ENCODE assay signal across 8 cellular contexts in the genomic region with DNA sequence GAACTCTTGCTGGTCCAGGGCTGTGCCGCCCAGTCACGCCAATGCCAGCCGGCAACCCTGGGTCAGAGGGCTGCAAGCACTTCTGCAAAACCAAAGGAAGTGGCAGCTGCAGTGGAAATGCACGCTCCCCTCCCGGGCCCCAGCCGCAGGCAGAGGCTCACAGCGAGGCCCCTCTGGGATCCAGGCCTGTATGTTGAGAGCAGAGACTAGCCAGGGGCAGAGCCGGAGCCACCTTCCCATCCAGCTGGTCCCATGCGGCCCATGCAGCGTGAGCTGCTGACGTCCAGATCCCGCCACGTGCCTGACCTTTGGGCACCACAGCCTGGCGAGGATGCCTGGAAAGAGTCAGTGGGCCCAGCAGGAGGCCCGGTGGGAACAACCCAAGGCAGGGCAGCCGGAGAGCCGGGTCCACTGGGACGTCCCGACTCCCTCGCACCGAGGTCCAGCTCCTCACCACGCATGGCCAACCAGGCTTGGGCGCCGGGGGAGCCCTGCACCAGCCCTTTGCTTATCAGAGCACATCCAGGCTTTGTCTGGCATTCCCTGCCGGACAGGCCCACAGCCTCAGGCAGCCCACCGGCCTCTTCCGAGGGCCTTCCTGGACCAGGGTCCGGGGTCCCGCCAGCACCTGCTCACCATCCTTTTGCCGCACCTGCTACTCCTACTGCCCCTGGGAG. TPM values are rescaled to one million over a fixed set of nuclear protein-coding genes. Genes with fewer than 3 reads are reported as not detected.
DNase-seq lines count a peak whose midpoint lies in the region; ATAC-seq, FAIRE-seq and TF ChIP-seq lines count a peak whose summit lies in the region.

No MANE protein-coding gene starts in this region.

- H3K27ac ChIP-seq in spleen = peak overlapping the region; percentile 83 to 97 (median 94)

- H3K4me3 ChIP-seq in spleen = peak overlapping the region; percentile 24 to 71 (median 31)

- no peak for DNase-seq in GM19239 (ENCODE audit: insufficient read length, low spot score)
- peak; percentile 35 for DNase-seq in activated CD4-positive, alpha-beta T cell treated with anti-CD3 and anti-CD28 coated beads, Interleukin-2, amount 50 U/mL, for 1 hour
- peak; percentile 86 for DNase-seq in Right ventricle myocardium inferior (ENCODE audit: missing footprints)
- DNase-seq in spleen = peak; percentile 94
- no peak for DNase-seq in DMS114 treated with DMSO at 0.1 percent for 48 hours (lab: John Stamatoyannopoulos, UW; ENCODE audit: unreplicated experiment)
- DNase-seq in cortex of kidney (lab: John Stamatoyannopoulos, UW) = no peak
- DNase-seq in LoVo (ENCODE audit: low spot score) = no peak

- H3K4me1 ChIP-seq in spleen = peaks cover 52 to 83% (median 70%) of the 10 kb centered on the region in 6 donors

- FAIRE-seq in GM19239 (lab: Jason Lieb, UNC) = peak; percentile 78

- peaks cover 0 to 30% (median 13%) of the 10 kb centered on the region in 6 donors for H3K36me3 ChIP-seq in spleen

- ATAC-seq in Right ventricle myocardium inferior (peak; percentile 41), GM19023 (IDR thresholded peaks at IDR 0.05; ENCODE audit: unreplicated experiment) (no peak)

- no peaks in the 10 kb centered on the region for H3K27me3 ChIP-seq in spleen (replicated peaks in 1 of 7)

- intact Hi-C loops in Right ventricle myocardium inferior (cut with DNase I) = loop anchor here (2.0 kb wide), 1 partner anchor 26 kb away; no protein-coding TSS in a partner anchor
- intact Hi-C loops in spleen (cut with DNase I; ENCODE audit: low total_unique reads) = no loop called here

- TF ChIP-seq POLR2A in spleen (IDR thresholded peaks at IDR 0.05) = no peak

- 8 to 14% (median 13%) methylated on average over 12 to 30 of the region's 30 CpGs for WGBS in spleen, 5 donors

- TF ChIP-seq CTCF in spleen (IDR thresholded peaks at IDR 0.05 in 8 of 11, conservative IDR thresholded peaks at IDR 0.05 in 3 of 11) = no peak

- no peaks in the 10 kb centered on the region for H3K9me3 ChIP-seq in spleen

RNA-seq across cellular contexts. Expression of a gene that starts 4.3 kb away (rescaled TPM):
- total RNA-seq in Right ventricle myocardium inferior = 0.89 TPM
- total RNA-seq in spleen = 10 to 100 TPM; 17.5 to 33.7 (median 23.1) TPM
- polyA plus RNA-seq in spleen = 1 to 10 TPM; 5.0 to 9.0 (median 5.8) TPM

RNA-seq across cellular contexts. Expression of a gene that starts 40.0 kb away (rescaled TPM):
- total RNA-seq in Right ventricle myocardium inferior (3.1 TPM), spleen (10 to 100 TPM in 2 of 7 donors, 1 to 10 TPM in 5; 6.5 to 15.1 (median 8.7) TPM)
- 10 to 100 TPM in 1 of 3 donors, 1 to 10 TPM in 2; 5.8 to 10.5 (median 8.5) TPM for polyA plus RNA-seq in spleen

Comparison
In these comparisons a context has a peak if more than half of its experiments do, and no peak if none do; other contexts are left out.
1. DNase-seq: peak in activated CD4-positive, alpha-beta T cell treated with anti-CD3 and anti-CD28 coated beads, Interleukin-2, amount 50 U/mL, for 1 hour (single experiment), Right ventricle myocardium inferior (single experiment) and spleen (single experiment); none in GM19239 (single experiment), DMS114 treated with DMSO at 0.1 percent for 48 hours (single experiment), cortex of kidney (single experiment) and LoVo (single experiment).